In genomic region chr7:55075464-55075971, GRCh38 we compare ENCODE assay signal across 1 cellular context.
TF ChIP-seq lines count a peak whose summit lies in the region.

No MANE protein-coding gene starts in this region.

TF ChIP-seq in IMR-90, 13 proteins besides CTCF, POLR2A, EP300 and RAD21:
- TF ChIP-seq RFX5 (IDR thresholded peaks at IDR 0.05; ENCODE audit: low read depth, low read length) = no peak
- no peak for TF ChIP-seq ELK1 (IDR thresholded peaks at IDR 0.05; ENCODE audit: borderline replicate concordance, low read depth, low read length)
- TF ChIP-seq USF2 (IDR thresholded peaks at IDR 0.05; ENCODE audit: low read depth, low read length) = no peak
- no peak for TF ChIP-seq NFE2L2 (IDR thresholded peaks at IDR 0.05; ENCODE audit: low read depth, low read length)
